In genomic region chr1:198936371-198937083, GRCh38 we compare ENCODE assay signal across 8 cellular contexts.
A peak's percentile ranks its signal among the peaks of the same experiment; 100 is the strongest.
DNase-seq lines count a peak whose midpoint lies in the region; ATAC-seq and TF ChIP-seq lines count a peak whose summit lies in the region.

No MANE protein-coding gene starts in this region.

- no peaks in the 10 kb centered on the region for H3K27me3 ChIP-seq in CD8-positive, alpha-beta T cell (ENCODE audit: insufficient read depth, low read length)
- H3K27me3 ChIP-seq in HUES48 (ENCODE audit: control insufficient read depth, insufficient read depth, low read length) (no peaks in the 10 kb centered on the region), heart right ventricle (no peaks in the 10 kb centered on the region), gastrocnemius medialis (no peaks in the 10 kb centered on the region)

- H3K9ac ChIP-seq in HUES48 (ENCODE audit: low read depth, low read length), result peak overlapping the region; percentile 43; the same call in 1 of the 2 replicates

- no peaks in the 10 kb centered on the region for H3K9me3 ChIP-seq in CD8-positive, alpha-beta T cell (ENCODE audit: low read length)
- H3K9me3 ChIP-seq in HUES48 (ENCODE audit: control insufficient read depth, insufficient read depth, low read length), result no peaks in the 10 kb centered on the region
- H3K9me3 ChIP-seq in heart right ventricle, result no peaks in the 10 kb centered on the region
- no peaks in the 10 kb centered on the region for H3K9me3 ChIP-seq in gastrocnemius medialis

- peaks cover 28% of the 10 kb centered on the region for H3K4me1 Mint-ChIP-seq in CD8-positive, alpha-beta T cell (ENCODE audit: low read depth)
- peaks cover 26% of the 10 kb centered on the region for H3K4me1 Mint-ChIP-seq in activated CD4-positive, alpha-beta memory T cell treated with anti-CD3 and anti-CD28 coated beads for 36 hours (ENCODE audit: low read depth)

- H3K36me3 Mint-ChIP-seq in CD8-positive, alpha-beta T cell, result no peaks in the 10 kb centered on the region
- H3K36me3 Mint-ChIP-seq in activated CD4-positive, alpha-beta memory T cell treated with anti-CD3 and anti-CD28 coated beads for 36 hours, result no peaks in the 10 kb centered on the region

- no peak for DNase-seq in CD8-positive, alpha-beta T cell
- no peak for DNase-seq in activated CD4-positive, alpha-beta memory T cell treated with anti-CD3 and anti-CD28 coated beads for 36 hours
- DNase-seq in heart right ventricle, result no peak
- no peak for DNase-seq in gastrocnemius medialis
- no peak for DNase-seq in NCI-H2196 treated with DMSO at 0.1 percent for 48 hours (lab: John Stamatoyannopoulos, UW; ENCODE audit: unreplicated experiment)
- DNase-seq in DMS153 treated with DMSO at 0.1 percent for 48 hours (lab: John Stamatoyannopoulos, UW; ENCODE audit: unreplicated experiment), result no peak

- H3K27ac ChIP-seq in CD8-positive, alpha-beta T cell (ENCODE audit: low read depth, low read length), result peak overlapping the region; percentile 39
- H3K27ac ChIP-seq in HUES48 (ENCODE audit: low read depth, low read length) (no peak overlapping the region), heart right ventricle (peak overlapping the region in 9 of 10 donors; percentile 61 to 88 (median 77)), gastrocnemius medialis (peak overlapping the region; percentile 33 to 61 (median 60))

- peaks cover 32% of the 10 kb centered on the region for H3K4me1 ChIP-seq in CD8-positive, alpha-beta T cell (ENCODE audit: insufficient read depth, low read length)
- H3K4me1 ChIP-seq in HUES48 (ENCODE audit: control insufficient read depth, insufficient read depth, low read length) (peaks cover 16% of the 10 kb centered on the region; the same call in 1 of the 2 replicates), heart right ventricle (peaks cover 2 to 51% (median 20%) of the 10 kb centered on the region in 9 donors), gastrocnemius medialis (peaks cover 9 to 22% of the 10 kb centered on the region in 2 donors)

- H3K36me3 ChIP-seq in CD8-positive, alpha-beta T cell (ENCODE audit: insufficient read depth, low read length), result no peaks in the 10 kb centered on the region
- H3K36me3 ChIP-seq in HUES48 (ENCODE audit: control insufficient read depth, insufficient read depth, low read length) (no peaks in the 10 kb centered on the region), heart right ventricle (no peaks in the 10 kb centered on the region), gastrocnemius medialis (no peaks in the 10 kb centered on the region)

- intact Hi-C loops in CD8-positive, alpha-beta T cell (cut with DNase I, micrococcal nuclease), result loop anchor here (5.0 to 10.0 kb wide), 5 partner anchors 49 to 1162 kb away; partner anchors contain the start of genes DENND1B (in 1 of the 2) and NEK7 (in 1 of the 2)
- intact Hi-C loops in activated CD4-positive, alpha-beta memory T cell treated with anti-CD3 and anti-CD28 coated beads for 36 hours (cut with micrococcal nuclease), result loop anchor here (5.0 to 10.0 kb wide), 9 partner anchors 54 to 1159 kb away; partner anchors contain the start of gene DENND1B
- intact Hi-C loops in heart right ventricle (cut with DNase I) (loop anchor here in 3 of 10 donors (2.0 to 10.0 kb wide), 4 partner anchors 34 to 162 kb away; no protein-coding TSS in a partner anchor), gastrocnemius medialis (cut with DNase I; ENCODE audit: low total_unique reads) (no loop called here)

- CTCF ChIA-PET in CD8-positive, alpha-beta T cell (lab: Charles Lee), result interaction anchor here (0.7 to 1.6 kb wide), 6 partner anchors 9 to 176 kb away, joined by 3 to 6 read pairs (median 4); no protein-coding TSS in a partner anchor
- CTCF ChIA-PET in activated CD4-positive, alpha-beta memory T cell treated with anti-CD3 and anti-CD28 coated beads for 36 hours (lab: Charles Lee), result interaction anchor here (0.6 to 1.3 kb wide), 5 partner anchors 11 to 497 kb away, joined by 3 to 5 read pairs (median 3); no protein-coding TSS in a partner anchor

- peak overlapping the region; percentile 91 for H3K27ac Mint-ChIP-seq in CD8-positive, alpha-beta T cell
- peak overlapping the region; percentile 77 for H3K27ac Mint-ChIP-seq in activated CD4-positive, alpha-beta memory T cell treated with anti-CD3 and anti-CD28 coated beads for 36 hours

- no peak for TF ChIP-seq CTCF in CD8-positive, alpha-beta T cell (IDR thresholded peaks at IDR 0.05)
- no peak for TF ChIP-seq CTCF in heart right ventricle (IDR thresholded peaks at IDR 0.05)
- no peak for TF ChIP-seq CTCF in gastrocnemius medialis (IDR thresholded peaks at IDR 0.05 in 4 of 5, conservative IDR thresholded peaks at IDR 0.05 in 1 of 5)

- H3K4me3 Mint-ChIP-seq in CD8-positive, alpha-beta T cell, result peak overlapping the region; percentile 87
- peak overlapping the region; percentile 84 for H3K4me3 Mint-ChIP-seq in activated CD4-positive, alpha-beta memory T cell treated with anti-CD3 and anti-CD28 coated beads for 36 hours

- H3K27me3 Mint-ChIP-seq in CD8-positive, alpha-beta T cell (ENCODE audit: low read depth), result no peaks in the 10 kb centered on the region
- no peaks in the 10 kb centered on the region for H3K27me3 Mint-ChIP-seq in activated CD4-positive, alpha-beta memory T cell treated with anti-CD3 and anti-CD28 coated beads for 36 hours

- H3K4me3 ChIP-seq in CD8-positive, alpha-beta T cell (ENCODE audit: low read depth, low read length), result peak overlapping the region; percentile 42
- H3K4me3 ChIP-seq in HUES48 (ENCODE audit: low read depth, low read length), result peak overlapping the region; percentile 34; the same call in 1 of the 2 replicates
- H3K4me3 ChIP-seq in heart right ventricle, result peak overlapping the region; percentile 24 to 80 (median 59)
- H3K4me3 ChIP-seq in gastrocnemius medialis, result peak overlapping the region; percentile 45 to 62 (median 60)

- ATAC-seq in CD8-positive, alpha-beta T cell, result peak; percentile 13
- ATAC-seq in heart right ventricle (peak in 7 of 8 donors; percentile 36 to 81 (median 68)), gastrocnemius medialis (peak in 1 of 2 donors; percentile 26), GM18498 (IDR thresholded peaks at IDR 0.05; ENCODE audit: unreplicated experiment) (no peak)

- WGBS in heart right ventricle, 2 donors, result 0 to 2% methylated on average over 6 of the region's 6 CpGs

- POLR2A ChIA-PET in CD8-positive, alpha-beta T cell (lab: Charles Lee), result interaction anchor here (0.8 to 2.1 kb wide), 6 partner anchors 8 to 255 kb away, joined by 3 to 7 read pairs (median 4); no protein-coding TSS in a partner anchor
- POLR2A ChIA-PET in activated CD4-positive, alpha-beta memory T cell treated with anti-CD3 and anti-CD28 coated beads for 36 hours (lab: Charles Lee), result interaction anchor here (0.8 to 1.4 kb wide), 5 partner anchors 11 to 138 kb away, joined by 3 to 5 read pairs (median 4); no protein-coding TSS in a partner anchor

- TF ChIP-seq POLR2A in gastrocnemius medialis (IDR thresholded peaks at IDR 0.05), result no peak

- no peaks in the 10 kb centered on the region for H3K9me3 Mint-ChIP-seq in CD8-positive, alpha-beta T cell
- H3K9me3 Mint-ChIP-seq in activated CD4-positive, alpha-beta memory T cell treated with anti-CD3 and anti-CD28 coated beads for 36 hours, result peaks cover 2% of the 10 kb centered on the region

- in situ Hi-C loops in gastrocnemius medialis (cut with MboI; ENCODE audit: low sequenced_read_pairs in 4 of 4), result no loop called here
